Comparison of ENCODE assay signal across 8 cellular contexts in genomic region chr4:26857278-26858034, GRCh38. TPM values are rescaled to one million over a fixed set of nuclear protein-coding genes. Genes with fewer than 3 reads are reported as not detected.
DNase-seq lines count a peak whose midpoint lies in the region; ATAC-seq and TF ChIP-seq lines count a peak whose summit lies in the region.

No MANE protein-coding gene starts in this region.

- H3K27ac ChIP-seq in thoracic aorta = peak overlapping the region; percentile 66 to 68

- TF ChIP-seq POLR2A in GM10847 (IDR thresholded peaks at IDR 0.05; ENCODE audit: extremely low read depth, insufficient read length) (peak; percentile 85), NB4 (IDR thresholded peaks at IDR 0.05; ENCODE audit: extremely low read depth, insufficient read length) (peak; percentile 90)

- H3K4me3 Mint-ChIP-seq in activated naive CD8-positive, alpha-beta T cell = peak overlapping the region; percentile 96
- peak overlapping the region; percentile 82 for H3K4me3 Mint-ChIP-seq in osteocyte (ENCODE audit: unreplicated experiment)

- H3K4me1 ChIP-seq in thoracic aorta (ENCODE audit: control insufficient read depth in 1 of 2, low read depth in 2 of 2) = peaks cover 14 to 28% of the 10 kb centered on the region in 2 donors

- H3K36me3 ChIP-seq in thoracic aorta = no peaks in the 10 kb centered on the region

- intact Hi-C loops in head of caudate nucleus (cut with DNase I) = loop anchor here (5.0 kb wide), 1 partner anchor 150 kb away; no protein-coding TSS in a partner anchor

- peak overlapping the region; percentile 96 for H3K27ac Mint-ChIP-seq in activated naive CD8-positive, alpha-beta T cell
- peak overlapping the region; percentile 80 for H3K27ac Mint-ChIP-seq in osteocyte (ENCODE audit: unreplicated experiment)

- H3K36me3 Mint-ChIP-seq in activated naive CD8-positive, alpha-beta T cell = peaks cover 3% of the 10 kb centered on the region
- no peaks in the 10 kb centered on the region for H3K36me3 Mint-ChIP-seq in osteocyte (ENCODE audit: unreplicated experiment)

- H3K4me3 ChIP-seq in NB4 (ENCODE audit: low read depth, low read length) (peak overlapping the region; percentile 77), thoracic aorta (peak overlapping the region; percentile 84)

- H3K27me3 Mint-ChIP-seq in activated naive CD8-positive, alpha-beta T cell = no peaks in the 10 kb centered on the region
- peaks cover 3% of the 10 kb centered on the region for H3K27me3 Mint-ChIP-seq in osteocyte (ENCODE audit: unreplicated experiment)

- H3K27me3 ChIP-seq in thoracic aorta (replicated peaks; ENCODE audit: insufficient read depth) = no peaks in the 10 kb centered on the region

- ATAC-seq in HG02571 (IDR thresholded peaks at IDR 0.05; ENCODE audit: unreplicated experiment) (peak; percentile 45), thoracic aorta (ENCODE audit: insufficient number of reproducible peaks, low FRiP score, low read depth) (peak; percentile 63)

- H3K9me3 ChIP-seq in thoracic aorta = no peaks in the 10 kb centered on the region

- H3K4me1 Mint-ChIP-seq in activated naive CD8-positive, alpha-beta T cell (ENCODE audit: low read depth) = peaks cover 36% of the 10 kb centered on the region
- H3K4me1 Mint-ChIP-seq in osteocyte (ENCODE audit: unreplicated experiment) = peaks cover 33% of the 10 kb centered on the region

- TF ChIP-seq CTCF in NB4 (IDR thresholded peaks at IDR 0.05; ENCODE audit: low read depth, low read length) (no peak), osteocyte (IDR thresholded peaks at IDR 0.05) (no peak), thoracic aorta (IDR thresholded peaks at IDR 0.05) (no peak)

- peak; percentile 94 for DNase-seq in NB4 (ENCODE audit: low read depth)
- DNase-seq in SKM-1 (lab: John Stamatoyannopoulos, UW; ENCODE audit: unreplicated experiment) = peak; percentile 83
- DNase-seq in head of caudate nucleus = peak; percentile 37 to 94 (median 88)
- DNase-seq in osteocyte (ENCODE audit: extremely low spot score, unreplicated experiment) = peak; percentile 95
- DNase-seq in thoracic aorta (ENCODE audit: low spot score) = peak; percentile 47

- H3K9me3 Mint-ChIP-seq in activated naive CD8-positive, alpha-beta T cell (ENCODE audit: low read depth) = no peaks in the 10 kb centered on the region
- no peaks in the 10 kb centered on the region for H3K9me3 Mint-ChIP-seq in osteocyte (ENCODE audit: unreplicated experiment)

RNA-seq across cellular contexts. Expression of gene STIM2, which starts 3.2 kb away (rescaled TPM):
- 14.1 and 14.3 TPM in 2 replicates for total RNA-seq in osteocyte
- 10 to 100 TPM; 14.3 to 53.3 TPM for total RNA-seq in thoracic aorta

Comparison
In these comparisons a context has a peak if more than half of its experiments do, and no peak if none do; other contexts are left out.
1. Peak in every context shown above with its lines: DNase-seq, ATAC-seq, H3K4me3 ChIP-seq and H3K27ac ChIP-seq.